In the genomic region with DNA sequence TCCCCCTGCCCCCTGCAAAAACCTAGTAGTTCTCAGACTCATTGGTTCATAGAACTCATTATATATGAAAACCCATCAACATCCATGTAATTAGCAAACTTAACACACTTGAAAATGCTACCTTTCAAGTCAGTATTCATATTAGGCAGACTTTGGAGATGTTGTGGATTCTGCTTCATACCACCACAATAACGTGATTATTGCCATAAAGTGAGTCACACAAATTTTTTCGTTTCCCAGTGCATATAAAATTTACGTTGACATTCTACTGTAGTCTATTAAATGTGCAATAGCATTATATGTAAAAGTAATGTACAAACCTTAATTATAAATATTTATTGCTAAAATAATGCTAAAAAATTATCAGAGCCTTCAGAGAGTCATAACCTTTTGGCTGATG, we compare ENCODE assay signal across 19 cellular contexts.
"Had no signal": no experiment of that assay in that cellular context is flagged by ENCODE, and none has a peak within 500 bp of the region (broad histone marks: within the 10 kb centered on the region; RNA-seq: fewer than 3 reads in every experiment).

No MANE protein-coding gene starts in this region.

- ATAC-seq: foreskin keratinocyte; gastroesophageal sphincter; heart left ventricle; left cardiac atrium; left lung; left ventricle myocardium superior; lower lobe of right lung; mucosa of descending colon; naive thymus-derived CD8-positive, alpha-beta T cell had no signal

- DNase-seq: dermis blood vessel endothelial cell; dorsolateral prefrontal cortex; effector CD4-positive, alpha-beta T cell; effector memory CD4-positive, alpha-beta T cell; foreskin keratinocyte; heart left ventricle; hypothalamus; immature natural killer cell; islet precursor cell; kidney; left cardiac atrium; left lung; left ventricle myocardium superior; lower lobe of right lung; mesenchymal stem cell; mucosa of descending colon; naive B cell; naive thymus-derived CD8-positive, alpha-beta T cell had no signal
